Comparison of ENCODE assay signal across 24 cellular contexts in genomic region chr20:21465799-21466198, GRCh38. TPM values are rescaled to one million over a fixed set of nuclear protein-coding genes. Genes with fewer than 3 reads are reported as not detected.
DNase-seq lines count a peak whose midpoint lies in the region; ATAC-seq and TF ChIP-seq lines count a peak whose summit lies in the region.
"Had no signal": no experiment of that assay in that cellular context is flagged by ENCODE, and none has a peak within 500 bp of the region (broad histone marks: within the 10 kb centered on the region; RNA-seq: fewer than 3 reads in every experiment).

No MANE protein-coding gene starts in this region.

- H3K9me3 ChIP-seq in Caco-2: no peaks in the 10 kb centered on the region
- H3K9me3 ChIP-seq: BE2C had no signal

- CTCF ChIA-PET in activated CD4-positive, alpha-beta memory T cell treated with anti-CD3 and anti-CD28 coated beads for 36 hours (lab: Charles Lee): interaction anchor here (1.0 kb wide), 1 partner anchor 231 kb away, joined by 3 read pairs; no protein-coding TSS in a partner anchor
- CTCF ChIA-PET in activated CD4-positive, alpha-beta memory T cell treated with anti-CD3 and anti-CD28 coated beads, Interleukin-2, amount 10 ng/mL, durations not matched to agents 7 days and 5 days (lab: Charles Lee): no interaction called here
- CTCF ChIA-PET in Caco-2 (lab: Charles Lee): no interaction called here

- ATAC-seq in stimulated activated naive CD8-positive, alpha-beta T cell treated with anti-CD3 and anti-CD28 coated beads, Interleukin-15, amount 100 ng/mL, for 72 hours: peak; percentile 48
- no peak for ATAC-seq in stimulated activated naive CD8-positive, alpha-beta T cell treated with anti-CD3 and anti-CD28 coated beads, Interleukin-15, Interleukin-2, amounts not matched to agents 100 U/mL and 50 U/mL, for 24 hours
- ATAC-seq in HG02852 (IDR thresholded peaks at IDR 0.05; ENCODE audit: unreplicated experiment): peak; percentile 55
- peak; percentile 52 for ATAC-seq in stimulated activated effector memory CD8-positive, alpha-beta T cell treated with anti-CD3 and anti-CD28 coated beads, Interleukin-12 subunit alpha, Interleukin-12 subunit beta, amount 100 ng/mL, for 72 hours
- ATAC-seq: A549 had no signal

- peaks cover 7% of the 10 kb centered on the region for H3K9me3 Mint-ChIP-seq in activated CD4-positive, alpha-beta memory T cell treated with anti-CD3 and anti-CD28 coated beads for 36 hours
- no peaks in the 10 kb centered on the region for H3K9me3 Mint-ChIP-seq in activated CD4-positive, alpha-beta memory T cell treated with anti-CD3 and anti-CD28 coated beads, Interleukin-2, amount 10 ng/mL, durations not matched to agents 7 days and 5 days
- H3K9me3 Mint-ChIP-seq in stimulated activated naive CD8-positive, alpha-beta T cell treated with anti-CD3 and anti-CD28 coated beads, Interleukin-15, amount 100 ng/mL, for 72 hours: peaks cover 7 to 9% of the 10 kb centered on the region in 2 donors
- peaks cover 6% of the 10 kb centered on the region for H3K9me3 Mint-ChIP-seq in stimulated activated effector memory CD8-positive, alpha-beta T cell treated with anti-CD3 and anti-CD28 coated beads, Interleukin-12 subunit alpha, Interleukin-12 subunit beta, amount 100 ng/mL, for 72 hours
- peaks cover 10% of the 10 kb centered on the region for H3K9me3 Mint-ChIP-seq in Caco-2 (ENCODE audit: unreplicated experiment)

- H3K36me3 ChIP-seq in Caco-2 (ENCODE audit: control insufficient read depth, insufficient read depth, low read length): no peaks in the 10 kb centered on the region
- H3K36me3 ChIP-seq: BE2C; BLaER1 treated with 17β-estradiol and CSF1 and Interleukin-3, amounts not matched to agents 10 nM and 100 nM had no signal

- H3K27ac Mint-ChIP-seq in activated CD4-positive, alpha-beta memory T cell treated with anti-CD3 and anti-CD28 coated beads for 36 hours: no peak overlapping the region
- H3K27ac Mint-ChIP-seq in activated CD4-positive, alpha-beta memory T cell treated with anti-CD3 and anti-CD28 coated beads, Interleukin-2, amount 10 ng/mL, durations not matched to agents 7 days and 5 days: no peak overlapping the region
- no peak overlapping the region for H3K27ac Mint-ChIP-seq in stimulated activated naive CD8-positive, alpha-beta T cell treated with anti-CD3 and anti-CD28 coated beads, Interleukin-15, amount 100 ng/mL, for 72 hours
- H3K27ac Mint-ChIP-seq in stimulated activated effector memory CD8-positive, alpha-beta T cell treated with anti-CD3 and anti-CD28 coated beads, Interleukin-12 subunit alpha, Interleukin-12 subunit beta, amount 100 ng/mL, for 72 hours: no peak overlapping the region
- H3K27ac Mint-ChIP-seq in Caco-2 (ENCODE audit: unreplicated experiment): no peak overlapping the region
- H3K27ac Mint-ChIP-seq: CD14-positive monocyte; CD4-positive, alpha-beta T cell; CD8-positive, alpha-beta memory T cell had no signal

- no peak overlapping the region for H3K4me3 ChIP-seq in Caco-2 (ENCODE audit: low read depth, low read length)
- H3K4me3 ChIP-seq: A549; BLaER1 treated with 17β-estradiol and CSF1 and Interleukin-3, amounts not matched to agents 10 nM and 100 nM had no signal

- H3K27me3 Mint-ChIP-seq in activated CD4-positive, alpha-beta memory T cell treated with anti-CD3 and anti-CD28 coated beads for 36 hours: peaks cover 6% of the 10 kb centered on the region
- peaks cover 9% of the 10 kb centered on the region for H3K27me3 Mint-ChIP-seq in activated CD4-positive, alpha-beta memory T cell treated with anti-CD3 and anti-CD28 coated beads, Interleukin-2, amount 10 ng/mL, durations not matched to agents 7 days and 5 days
- peaks cover 11% of the 10 kb centered on the region for H3K27me3 Mint-ChIP-seq in stimulated activated naive CD8-positive, alpha-beta T cell treated with anti-CD3 and anti-CD28 coated beads, Interleukin-15, amount 100 ng/mL, for 72 hours
- peaks cover 10% of the 10 kb centered on the region for H3K27me3 Mint-ChIP-seq in Caco-2 (ENCODE audit: insufficient read depth, unreplicated experiment)

- no peak for TF ChIP-seq CTCF in Caco-2 (IDR thresholded peaks at IDR 0.05; ENCODE audit: insufficient read depth in 1 of 2, low read depth in 1 of 2, low read length in 1 of 2, severe bottlenecking in 1 of 2, unreplicated experiment in 1 of 2)

- POLR2A ChIA-PET in activated CD4-positive, alpha-beta memory T cell treated with anti-CD3 and anti-CD28 coated beads for 36 hours (lab: Charles Lee): no interaction called here
- POLR2A ChIA-PET in activated CD4-positive, alpha-beta memory T cell treated with anti-CD3 and anti-CD28 coated beads, Interleukin-2, amount 10 ng/mL, durations not matched to agents 7 days and 5 days (lab: Charles Lee): no interaction called here
- POLR2A ChIA-PET in Caco-2 (lab: Charles Lee): no interaction called here

- BruUV-seq in Caco-2 (replicated peaks; lab: Mats Ljungman, UMichigan): no TSS peak

- peaks cover 4% of the 10 kb centered on the region for H3K36me3 Mint-ChIP-seq in activated CD4-positive, alpha-beta memory T cell treated with anti-CD3 and anti-CD28 coated beads for 36 hours
- H3K36me3 Mint-ChIP-seq in activated CD4-positive, alpha-beta memory T cell treated with anti-CD3 and anti-CD28 coated beads, Interleukin-2, amount 10 ng/mL, durations not matched to agents 7 days and 5 days (ENCODE audit: low read depth): no peaks in the 10 kb centered on the region
- no peaks in the 10 kb centered on the region for H3K36me3 Mint-ChIP-seq in stimulated activated effector memory CD8-positive, alpha-beta T cell treated with anti-CD3 and anti-CD28 coated beads, Interleukin-12 subunit alpha, Interleukin-12 subunit beta, amount 100 ng/mL, for 72 hours
- H3K36me3 Mint-ChIP-seq in Caco-2 (ENCODE audit: insufficient read depth, unreplicated experiment): no peaks in the 10 kb centered on the region
- H3K36me3 Mint-ChIP-seq: CD14-positive monocyte had no signal

- H3K4me1 Mint-ChIP-seq in activated CD4-positive, alpha-beta memory T cell treated with anti-CD3 and anti-CD28 coated beads for 36 hours (ENCODE audit: low read depth): no peaks in the 10 kb centered on the region
- H3K4me1 Mint-ChIP-seq in activated CD4-positive, alpha-beta memory T cell treated with anti-CD3 and anti-CD28 coated beads, Interleukin-2, amount 10 ng/mL, durations not matched to agents 7 days and 5 days: no peaks in the 10 kb centered on the region
- no peaks in the 10 kb centered on the region for H3K4me1 Mint-ChIP-seq in stimulated activated naive CD8-positive, alpha-beta T cell treated with anti-CD3 and anti-CD28 coated beads, Interleukin-15, amount 100 ng/mL, for 72 hours
- no peaks in the 10 kb centered on the region for H3K4me1 Mint-ChIP-seq in stimulated activated effector memory CD8-positive, alpha-beta T cell treated with anti-CD3 and anti-CD28 coated beads, Interleukin-12 subunit alpha, Interleukin-12 subunit beta, amount 100 ng/mL, for 72 hours
- H3K4me1 Mint-ChIP-seq in Caco-2 (ENCODE audit: low read depth, unreplicated experiment): no peaks in the 10 kb centered on the region
- H3K4me1 Mint-ChIP-seq: CD14-positive monocyte; CD8-positive, alpha-beta memory T cell had no signal

- intact Hi-C loops in activated CD4-positive, alpha-beta memory T cell treated with anti-CD3 and anti-CD28 coated beads for 36 hours (cut with micrococcal nuclease): no loop called here
- intact Hi-C loops in Caco-2 (cut with micrococcal nuclease; ENCODE audit: unreplicated experiment): no loop called here

- H3K4me3 Mint-ChIP-seq in activated CD4-positive, alpha-beta memory T cell treated with anti-CD3 and anti-CD28 coated beads for 36 hours: no peak overlapping the region
- no peak overlapping the region for H3K4me3 Mint-ChIP-seq in activated CD4-positive, alpha-beta memory T cell treated with anti-CD3 and anti-CD28 coated beads, Interleukin-2, amount 10 ng/mL, durations not matched to agents 7 days and 5 days
- H3K4me3 Mint-ChIP-seq in stimulated activated naive CD8-positive, alpha-beta T cell treated with anti-CD3 and anti-CD28 coated beads, Interleukin-15, amount 100 ng/mL, for 72 hours: no peak overlapping the region
- H3K4me3 Mint-ChIP-seq in stimulated activated effector memory CD8-positive, alpha-beta T cell treated with anti-CD3 and anti-CD28 coated beads, Interleukin-12 subunit alpha, Interleukin-12 subunit beta, amount 100 ng/mL, for 72 hours: no peak overlapping the region
- H3K4me3 Mint-ChIP-seq in Caco-2 (ENCODE audit: unreplicated experiment): no peak overlapping the region
- H3K4me3 Mint-ChIP-seq: CD14-positive monocyte; CD4-positive, alpha-beta T cell; CD8-positive, alpha-beta memory T cell had no signal

- no peaks in the 10 kb centered on the region; the same call in 1 of the 2 replicates for H3K27me3 ChIP-seq in Caco-2 (replicated peaks; ENCODE audit: control insufficient read depth, insufficient read depth, low read length)
- H3K27me3 ChIP-seq: BLaER1 treated with 17β-estradiol and CSF1 and Interleukin-3, amounts not matched to agents 10 nM and 100 nM had no signal

- peak; percentile 10 for DNase-seq in activated CD4-positive, alpha-beta memory T cell treated with anti-CD3 and anti-CD28 coated beads for 36 hours
- DNase-seq in activated CD4-positive, alpha-beta memory T cell treated with anti-CD3 and anti-CD28 coated beads, Interleukin-2, amount 10 ng/mL, durations not matched to agents 7 days and 5 days: no peak
- DNase-seq in stimulated activated naive CD8-positive, alpha-beta T cell treated with anti-CD3 and anti-CD28 coated beads, Interleukin-15, amount 100 ng/mL, for 72 hours: peak in 1 of 2 donors; percentile 9
- no peak for DNase-seq in stimulated activated naive CD8-positive, alpha-beta T cell treated with anti-CD3 and anti-CD28 coated beads, Interleukin-15, Interleukin-2, amounts not matched to agents 100 U/mL and 50 U/mL, for 24 hours
- DNase-seq in stimulated activated effector memory CD8-positive, alpha-beta T cell treated with anti-CD3 and anti-CD28 coated beads, Interleukin-12 subunit alpha, Interleukin-12 subunit beta, amount 100 ng/mL, for 72 hours (ENCODE audit: low spot score in 2 of 2): no peak
- DNase-seq in MV-4-11 (lab: John Stamatoyannopoulos, UW): no peak
- DNase-seq in Caco-2: no peak
- DNase-seq: 8988T; ACHN; AML-193; BE2C; Calu3; CD4-positive, alpha-beta T cell; CD8-positive, alpha-beta memory T cell; DMS53; DMS79 treated with DMSO at 0.1 percent for 48 hours; GF-D8; GOT3; HCEC 1CT had no signal

- H3K4me1 ChIP-seq in Caco-2: no peaks in the 10 kb centered on the region
- H3K4me1 ChIP-seq: A549, BE2C had no signal

RNA-seq across cellular contexts. Expression of gene NKX2-2, which starts 48.1 kb away (rescaled TPM):
- total RNA-seq in activated CD4-positive, alpha-beta memory T cell treated with anti-CD3 and anti-CD28 coated beads for 36 hours: not detected
- not detected for total RNA-seq in activated CD4-positive, alpha-beta memory T cell treated with anti-CD3 and anti-CD28 coated beads, Interleukin-2, amount 10 ng/mL, durations not matched to agents 7 days and 5 days
- total RNA-seq in Caco-2 (2022): not detected in 2 replicates
- total RNA-seq: Calu3; CD4-positive, alpha-beta T cell; CD8-positive, alpha-beta memory T cell; G401 had no signal
